In the genomic region with DNA sequence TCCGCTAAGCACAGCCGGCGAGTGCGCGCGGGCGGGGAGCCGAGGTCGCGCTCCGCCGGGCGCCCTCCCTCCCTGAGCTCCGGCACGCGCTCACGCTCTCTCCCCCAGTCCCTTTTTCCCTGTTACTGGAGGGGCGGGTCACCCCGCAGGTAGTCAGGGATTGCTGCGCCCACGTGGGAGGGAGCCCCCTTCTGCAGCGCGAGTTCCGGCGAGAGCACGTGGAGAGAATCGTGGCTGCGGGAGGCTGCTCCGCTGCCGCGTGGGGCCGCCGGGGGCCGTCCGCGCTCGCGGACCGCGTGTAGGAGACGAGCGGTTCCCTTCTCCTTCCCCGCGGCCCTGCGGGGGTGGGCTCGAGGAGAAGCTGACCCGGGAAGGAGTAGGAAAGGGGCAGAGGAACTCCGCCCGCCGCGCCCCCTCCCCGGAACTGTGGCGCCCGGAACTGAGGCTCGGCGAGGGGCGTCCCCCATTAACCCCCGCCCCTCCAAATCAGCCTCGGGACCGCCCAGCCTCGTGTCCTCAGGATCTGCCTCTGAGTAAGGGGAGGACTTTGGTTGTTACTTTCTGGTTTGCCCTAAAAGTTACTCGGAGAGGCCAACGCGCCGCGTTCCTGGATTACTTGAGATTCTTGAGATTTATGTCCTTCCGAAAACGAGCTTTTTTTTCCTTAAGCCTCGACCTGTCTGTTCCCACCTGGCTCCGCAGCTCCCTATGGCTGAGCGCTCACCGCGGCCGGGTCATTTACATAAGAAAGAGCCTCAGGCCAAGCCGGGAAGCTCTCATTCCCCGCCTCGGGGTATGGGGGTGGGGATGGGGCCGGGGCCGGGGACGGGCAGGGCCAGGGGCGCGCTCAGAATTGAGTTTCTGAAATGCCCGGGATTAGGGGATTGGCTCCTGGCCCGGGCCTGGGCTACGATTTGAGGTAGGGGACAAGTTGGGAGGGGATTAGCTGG, we compare ENCODE assay signal across 1 cellular context.
TF ChIP-seq lines count a peak whose summit lies in the region.

No MANE protein-coding gene starts in this region.

TF ChIP-seq in GM12878, 131 proteins besides CTCF, POLR2A, EP300 and RAD21 (continued from another document):
- TF ChIP-seq, protein P1, sequence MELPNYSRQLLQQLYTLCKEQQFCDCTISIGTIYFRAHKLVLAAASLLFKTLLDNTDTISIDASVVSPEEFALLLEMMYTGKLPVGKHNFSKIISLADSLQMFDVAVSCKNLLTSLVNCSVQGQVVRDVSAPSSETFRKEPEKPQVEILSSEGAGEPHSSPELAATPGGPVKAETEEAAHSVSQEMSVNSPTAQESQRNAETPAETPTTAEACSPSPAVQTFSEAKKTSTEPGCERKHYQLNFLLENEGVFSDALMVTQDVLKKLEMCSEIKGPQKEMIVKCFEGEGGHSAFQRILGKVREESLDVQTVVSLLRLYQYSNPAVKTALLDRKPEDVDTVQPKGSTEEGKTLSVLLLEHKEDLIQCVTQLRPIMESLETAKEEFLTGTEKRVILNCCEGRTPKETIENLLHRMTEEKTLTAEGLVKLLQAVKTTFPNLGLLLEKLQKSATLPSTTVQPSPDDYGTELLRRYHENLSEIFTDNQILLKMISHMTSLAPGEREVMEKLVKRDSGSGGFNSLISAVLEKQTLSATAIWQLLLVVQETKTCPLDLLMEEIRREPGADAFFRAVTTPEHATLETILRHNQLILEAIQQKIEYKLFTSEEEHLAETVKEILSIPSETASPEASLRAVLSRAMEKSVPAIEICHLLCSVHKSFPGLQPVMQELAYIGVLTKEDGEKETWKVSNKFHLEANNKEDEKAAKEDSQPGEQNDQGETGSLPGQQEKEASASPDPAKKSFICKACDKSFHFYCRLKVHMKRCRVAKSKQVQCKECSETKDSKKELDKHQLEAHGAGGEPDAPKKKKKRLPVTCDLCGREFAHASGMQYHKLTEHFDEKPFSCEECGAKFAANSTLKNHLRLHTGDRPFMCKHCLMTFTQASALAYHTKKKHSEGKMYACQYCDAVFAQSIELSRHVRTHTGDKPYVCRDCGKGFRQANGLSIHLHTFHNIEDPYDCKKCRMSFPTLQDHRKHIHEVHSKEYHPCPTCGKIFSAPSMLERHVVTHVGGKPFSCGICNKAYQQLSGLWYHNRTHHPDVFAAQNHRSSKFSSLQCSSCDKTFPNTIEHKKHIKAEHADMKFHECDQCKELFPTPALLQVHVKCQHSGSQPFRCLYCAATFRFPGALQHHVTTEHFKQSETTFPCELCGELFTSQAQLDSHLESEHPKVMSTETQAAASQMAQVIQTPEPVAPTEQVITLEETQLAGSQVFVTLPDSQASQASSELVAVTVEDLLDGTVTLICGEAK (IDR thresholded peaks at IDR 0.05; ENCODE audit: borderline replicate concordance) = 0 out of 2 replicates have a peak, but pooled peaks have one; percentile 26
- TF ChIP-seq RUNX3 (IDR thresholded peaks at IDR 0.05; ENCODE audit: low read length) (0 out of 2 replicates have a peak, but pooled peaks have one; percentile 19), CBFB (IDR thresholded peaks at IDR 0.05; ENCODE audit: low read depth) (peak; percentile 30), TARDBP (IDR thresholded peaks at IDR 0.05; ENCODE audit: borderline replicate concordance) (no peak), BCL11A (IDR thresholded peaks at IDR 0.05; ENCODE audit: low read depth, low read length) (no peak), IKZF1 (conservative IDR thresholded peaks at IDR 0.05) (peak; percentile 68), HDGF (IDR thresholded peaks at IDR 0.05) (0 out of 2 replicates have a peak, but pooled peaks have one; percentile 51), E4F1 (IDR thresholded peaks at IDR 0.05; ENCODE audit: borderline replicate concordance, partially characterized antibody) (no peak), SIN3A (IDR thresholded peaks at IDR 0.05; ENCODE audit: low read depth, low read length) (peak; percentile 94), ASH2L (IDR thresholded peaks at IDR 0.05; ENCODE audit: borderline replicate concordance, low read depth) (no peak), STAT3 (IDR thresholded peaks at IDR 0.05; ENCODE audit: low read depth, low read length) (no peak), LARP7 (IDR thresholded peaks at IDR 0.05) (peak; percentile 28; the same call in 1 of the 2 replicates), TAF1 (IDR thresholded peaks at IDR 0.05; ENCODE audit: borderline replicate concordance, low read depth, low read length) (peak; percentile 16; the same call in 1 of the 2 replicates), GATAD2B (conservative IDR thresholded peaks at IDR 0.05; ENCODE audit: low read depth) (peak; percentile 89), SREBF1 (IDR thresholded peaks at IDR 0.05; ENCODE audit: low read length) (peak; percentile 20; the same call in 1 of the 2 replicates)
- TF ChIP-seq, protein P2, sequence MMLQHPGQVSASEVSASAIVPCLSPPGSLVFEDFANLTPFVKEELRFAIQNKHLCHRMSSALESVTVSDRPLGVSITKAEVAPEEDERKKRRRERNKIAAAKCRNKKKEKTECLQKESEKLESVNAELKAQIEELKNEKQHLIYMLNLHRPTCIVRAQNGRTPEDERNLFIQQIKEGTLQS (IDR thresholded peaks at IDR 0.05; ENCODE audit: borderline replicate concordance, extremely low read depth, low read depth, low read length) = no peak
